In the genomic region with DNA sequence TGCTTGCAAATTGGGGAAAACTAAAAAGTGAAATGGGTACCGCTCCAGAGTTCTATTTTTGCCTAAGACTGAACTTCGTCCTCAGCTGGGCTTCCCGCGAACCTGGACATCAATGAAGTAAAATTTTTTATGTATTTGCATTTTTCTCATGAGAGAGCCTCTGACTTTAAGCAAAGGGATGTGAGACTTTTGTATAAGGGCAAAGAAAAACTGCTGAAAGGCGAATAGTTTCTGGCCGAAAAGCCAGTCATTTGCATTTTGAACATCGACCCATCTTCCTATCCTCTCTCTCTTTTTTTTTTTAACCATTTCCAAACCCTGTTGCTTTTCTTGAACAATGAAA, we compare ENCODE assay signal across 8 cellular contexts. TPM values are rescaled to one million over a fixed set of nuclear protein-coding genes. Genes with fewer than 3 reads are reported as not detected.
DNase-seq lines count a peak whose midpoint lies in the region; ATAC-seq, FAIRE-seq and TF ChIP-seq lines count a peak whose summit lies in the region.

No MANE protein-coding gene starts in this region.

- no peaks in the 10 kb centered on the region for H3K27me3 ChIP-seq in GM12878 (replicated peaks in 1 of 2; ENCODE audit: control insufficient read depth in 2 of 2, insufficient read depth in 2 of 2, low read length in 1 of 2)

- H3K9me3 Mint-ChIP-seq in Calu3 (ENCODE audit: low read depth, unreplicated experiment): no peaks in the 10 kb centered on the region

- H3K27ac Mint-ChIP-seq in Calu3 (ENCODE audit: unreplicated experiment): peak overlapping the region; percentile 33

- peaks cover 28% of the 10 kb centered on the region for H3K79me2 ChIP-seq in GM12878 (ENCODE audit: control insufficient read depth, insufficient read depth, low read length)

- peaks cover 14% of the 10 kb centered on the region for H3K36me3 Mint-ChIP-seq in Calu3 (ENCODE audit: insufficient read depth, unreplicated experiment)

- POLR2A ChIA-PET in GM12878 (lab: Charles Lee): interaction anchor here (1.4 kb wide), 1 partner anchor 17 kb away, joined by 3 read pairs; no protein-coding TSS in a partner anchor

- DNase-seq in Calu3: no peak
- DNase-seq in GM12878 (ENCODE audit: low read depth, low spot score): no peak
- no peak for DNase-seq in mucosa of descending colon
- no peak for DNase-seq in NCI-H1417 treated with DMSO at 0.1 percent for 48 hours (lab: John Stamatoyannopoulos, UW)
- DNase-seq in NCI-H774 (lab: John Stamatoyannopoulos, UW): no peak
- no peak for DNase-seq in NCI-H226

- H4K20me1 ChIP-seq in GM12878 (ENCODE audit: control insufficient read depth, insufficient read depth): no peaks in the 10 kb centered on the region

- SMC1A ChIA-PET in GM12878 (lab: Charles Lee; ENCODE audit: uncharacterized antibody, unreplicated experiment): interaction anchor here (0.6 to 4.5 kb wide), 6 partner anchors 9 to 369 kb away, joined by 3 to 28 read pairs (median 4); a partner anchor contains a TSS

- peak overlapping the region; percentile 76 for H3K27ac ChIP-seq in GM12878 (ENCODE audit: control insufficient read depth, insufficient read depth)

- no TSS peak for BruUV-seq in Calu3 (replicated peaks; lab: Mats Ljungman, UMichigan)
- no TSS peak for BruUV-seq in GM12878 (replicated peaks; lab: Mats Ljungman, UMichigan)

- peak overlapping the region; percentile 71 for H3K4me3 ChIP-seq in GM12878
- H3K4me3 ChIP-seq in mucosa of descending colon: peak overlapping the region; percentile 73

- ATAC-seq in HG02852 (IDR thresholded peaks at IDR 0.05; ENCODE audit: unreplicated experiment): peak; percentile 25
- no peak for ATAC-seq in GM12878
- no peak for ATAC-seq in mucosa of descending colon
- no peak for ATAC-seq in GM18907 (IDR thresholded peaks at IDR 0.05; ENCODE audit: unreplicated experiment)

- H3K9me3 ChIP-seq in GM12878 (replicated peaks; ENCODE audit: control insufficient read depth, insufficient read depth, low read length) (no peaks in the 10 kb centered on the region), mucosa of descending colon (no peaks in the 10 kb centered on the region)

- no peak for TF ChIP-seq POLR2A in GM12878 (IDR thresholded peaks at IDR 0.05; ENCODE audit: low read depth, low read length)

- peak overlapping the region; percentile 91 for H3K4me2 ChIP-seq in GM12878 (ENCODE audit: control insufficient read depth, insufficient read depth)

- intact Hi-C loops in Calu3 (cut with micrococcal nuclease; ENCODE audit: unreplicated experiment): loop anchor here (1.0 kb wide), 1 partner anchor 109 kb away; no protein-coding TSS in a partner anchor
- intact Hi-C loops in GM12878 (cut with micrococcal nuclease; ENCODE audit: unreplicated experiment): loop anchor here (1.0 kb wide), 2 partner anchors 46 to 109 kb away; a partner anchor contains a TSS
- intact Hi-C loops in mucosa of descending colon (cut with DNase I, micrococcal nuclease): no loop called here

- in situ Hi-C loops in GM12878 (cut with MboI): loop anchor here (5.0 to 25.0 kb wide), 2 partner anchors 109 to 864 kb away; no protein-coding TSS in a partner anchor

- no peak for TF ChIP-seq EP300 in GM12878 (IDR thresholded peaks at IDR 0.05; ENCODE audit: borderline replicate concordance in 1 of 2, control insufficient read depth in 1 of 2, low read depth in 2 of 2, low read length in 2 of 2)

- H3K36me3 ChIP-seq in GM12878 (ENCODE audit: control insufficient read depth in 2 of 2, insufficient read depth in 2 of 2, low read length in 1 of 2) (peaks cover 0 to 12% of the 10 kb centered on the region in 2 experiments; a peak in 3 of 4 replicates), mucosa of descending colon (ENCODE audit: low read depth) (peaks cover 6% of the 10 kb centered on the region)

- 3% methylated on average over 7 of the region's 7 CpGs for whole genome bisulfite sequencing in GM12878 (ENCODE audit: insufficient coverage, insufficient replicate concordance, low lambda C conversion rate, missing lambda C conversion rate)

- no peaks in the 10 kb centered on the region for H3K27me3 Mint-ChIP-seq in Calu3 (ENCODE audit: unreplicated experiment)

- H2AFZ ChIP-seq in GM12878 (ENCODE audit: control insufficient read depth, low read depth, low read length): no peak overlapping the region; the same call in 1 of the 2 replicates

- H3K4me3 Mint-ChIP-seq in Calu3 (ENCODE audit: low read depth, unreplicated experiment): peak overlapping the region; percentile 73

- CTCF ChIA-PET in Calu3 (lab: Charles Lee): no interaction called here
- CTCF ChIA-PET in GM12878 (lab: Yijun Ruan, JAX): interaction anchor here (1.0 to 6.1 kb wide), 5 partner anchors 17 to 111 kb away, joined by 3 to 39 read pairs (median 4); no protein-coding TSS in a partner anchor

- H3K4me1 ChIP-seq in GM12878 (ENCODE audit: control insufficient read depth, insufficient read depth, low read length): peaks cover 3% of the 10 kb centered on the region; the same call in 1 of the 2 replicates
- H3K4me1 ChIP-seq in mucosa of descending colon (ENCODE audit: low read depth): peaks cover 9% of the 10 kb centered on the region

- no peaks in the 10 kb centered on the region for H3K4me1 Mint-ChIP-seq in Calu3 (ENCODE audit: low read depth, unreplicated experiment)

- H3K9ac ChIP-seq in GM12878 (ENCODE audit: control insufficient read depth, insufficient read depth, low read length): peak overlapping the region; percentile 82

- RAD21 ChIA-PET in GM12878 (lab: Charles Lee; ENCODE audit: unreplicated experiment): interaction anchor here (1.5 to 2.6 kb wide), 2 partner anchors 20 to 109 kb away, joined by 5 to 14 read pairs; no protein-coding TSS in a partner anchor

- FAIRE-seq in GM12878 (lab: Jason Lieb, UNC): peak; percentile 74

- no peak for TF ChIP-seq CTCF in Calu3 (IDR thresholded peaks at IDR 0.05; ENCODE audit: unreplicated experiment)
- TF ChIP-seq CTCF in GM12878 (IDR thresholded peaks at IDR 0.05 in 2 of 3, conservative IDR thresholded peaks at IDR 0.05 in 1 of 3; ENCODE audit: control insufficient read depth in 2 of 3, extremely low read depth in 1 of 3, insufficient read depth in 1 of 3, low read depth in 3 of 3, low read length in 3 of 3): no peak
- TF ChIP-seq CTCF in mucosa of descending colon (IDR thresholded peaks at IDR 0.05): no peak

- no peak for TF ChIP-seq RAD21 in GM12878 (IDR thresholded peaks at IDR 0.05; ENCODE audit: insufficient read depth, low read depth, low read length)

RNA-seq across cellular contexts. Expression of a gene that starts 0.6 kb away (rescaled TPM):
- total RNA-seq in Calu3 (2022): 34.2 and 34.4 TPM in 2 replicates
- total RNA-seq in GM12878 (2013; cell fraction: nucleolus; rRNA removed): 83.0 and 83.6 TPM in 2 replicates
- total RNA-seq in GM12878 (2014; rRNA removed): 70.3 and 83.1 TPM in 2 replicates
- total RNA-seq in GM12878 (2014; rRNA removed; fragmentation: Illumina TruSeq; extraction: Trizol): 91.0 and 93.3 TPM in 2 replicates
- 80.6 and 84.1 TPM in 2 replicates for total RNA-seq in GM12878 (2021)
- 90.3 TPM for polyA plus RNA-seq in GM12878 (2011; ENCODE audit: low read depth)
- 136 and 199 TPM in 2 replicates for polyA plus RNA-seq in GM12878 (2011; rRNA removed)
- 79.6 and 91.2 TPM in 2 replicates for polyA plus RNA-seq in GM12878 (2011; cell fraction: cytosol; rRNA removed)
- 96.2 and 103 TPM in 2 replicates for polyA plus RNA-seq in GM12878 (2011; cell fraction: nucleus; rRNA removed)
- 93.5 and 112 TPM in 2 replicates for polyA plus RNA-seq in GM12878 (2012)
- polyA plus RNA-seq in GM12878 (2014; fragmentation: Illumina TruSeq; extraction: Trizol): 101 and 140 TPM in 2 replicates
- 100 to 1,000 TPM; 150 to 163 TPM for polyA plus RNA-seq in GM12878 (2014; fragmentation: Nextera tagmentation; extraction: Ambion mirVana)
- polyA plus RNA-seq in GM12878 (2014; rRNA removed): 70.2 and 81.1 TPM in 2 replicates
- polyA plus RNA-seq in GM12878 (2016; fragmentation: Nextera tagmentation; extraction: Ambion mirVana): 100 to 1,000 TPM; 103 to 105 TPM
- 58.6 and 65.3 TPM in 2 replicates for polyA minus RNA-seq in GM12878 (2011; rRNA and poly(A)+ RNA removed)
- polyA minus RNA-seq in GM12878 (2011; cell fraction: cytosol; rRNA and poly(A)+ RNA removed): 18.6 and 28.2 TPM in 2 replicates
- 24.3 and 33.5 TPM in 2 replicates for polyA minus RNA-seq in GM12878 (2011; cell fraction: nucleus; rRNA and poly(A)+ RNA removed)
- total RNA-seq in mucosa of descending colon: 10 to 100 TPM; 60.8 to 65.2 (median 63.2) TPM

RNA-seq across cellular contexts. Expression of a gene that starts 46.8 kb away (rescaled TPM):
- total RNA-seq in Calu3 (2022): 33.3 and 33.8 TPM in 2 replicates
- total RNA-seq in GM12878 (2013; cell fraction: nucleolus; rRNA removed): 57.8 and 66.4 TPM in 2 replicates
- total RNA-seq in GM12878 (2014; rRNA removed): 22.9 and 23.7 TPM in 2 replicates
- total RNA-seq in GM12878 (2014; rRNA removed; fragmentation: Illumina TruSeq; extraction: Trizol): 50.4 and 53.8 TPM in 2 replicates
- 32.4 and 34.2 TPM in 2 replicates for total RNA-seq in GM12878 (2021)
- 17.4 TPM for polyA plus RNA-seq in GM12878 (2011; ENCODE audit: low read depth)
- polyA plus RNA-seq in GM12878 (2011; rRNA removed): 25.7 and 38.3 TPM in 2 replicates
- polyA plus RNA-seq in GM12878 (2011; cell fraction: cytosol; rRNA removed): 7.5 and 9.6 TPM in 2 replicates
- 35.5 and 39.8 TPM in 2 replicates for polyA plus RNA-seq in GM12878 (2011; cell fraction: nucleus; rRNA removed)
- 26.1 and 26.3 TPM in 2 replicates for polyA plus RNA-seq in GM12878 (2012)
- 54.4 and 77.7 TPM in 2 replicates for polyA plus RNA-seq in GM12878 (2014; fragmentation: Illumina TruSeq; extraction: Trizol)
- 10 to 100 TPM; 18.2 to 26.8 TPM for polyA plus RNA-seq in GM12878 (2014; fragmentation: Nextera tagmentation; extraction: Ambion mirVana)
- polyA plus RNA-seq in GM12878 (2014; rRNA removed): 25.2 and 27.0 TPM in 2 replicates
- polyA plus RNA-seq in GM12878 (2016; fragmentation: Nextera tagmentation; extraction: Ambion mirVana): 10 to 100 TPM; 60.3 to 63.1 TPM
- polyA minus RNA-seq in GM12878 (2011; rRNA and poly(A)+ RNA removed): 6.7 and 11.0 TPM in 2 replicates
- 6.4 and 6.7 TPM in 2 replicates for polyA minus RNA-seq in GM12878 (2011; cell fraction: cytosol; rRNA and poly(A)+ RNA removed)
- 15.4 and 27.6 TPM in 2 replicates for polyA minus RNA-seq in GM12878 (2011; cell fraction: nucleus; rRNA and poly(A)+ RNA removed)
- total RNA-seq in mucosa of descending colon: 10 to 100 TPM; 15.0 to 21.3 (median 16.4) TPM

RNA-seq across cellular contexts. Expression of a gene that starts 49.6 kb away (rescaled TPM):
- total RNA-seq in Calu3 (2022) (105 and 114 TPM in 2 replicates), GM12878 (2014; rRNA removed) (117 and 148 TPM in 2 replicates), GM12878 (2014; rRNA removed; fragmentation: Illumina TruSeq; extraction: Trizol) (191 and 201 TPM in 2 replicates), GM12878 (2021) (125 and 129 TPM in 2 replicates), mucosa of descending colon (10 to 100 TPM; 47.9 to 85.8 (median 74.0) TPM)
- 33.1 and 40.9 TPM in 2 replicates for total RNA-seq in GM12878 (2013; cell fraction: nucleolus; rRNA removed)
- polyA plus RNA-seq in GM12878 (2011; ENCODE audit: low read depth): 83.2 TPM
- polyA plus RNA-seq in GM12878 (2011; rRNA removed) (202 and 260 TPM in 2 replicates), GM12878 (2014; fragmentation: Illumina TruSeq; extraction: Trizol) (238 and 295 TPM in 2 replicates), GM12878 (2014; fragmentation: Nextera tagmentation; extraction: Ambion mirVana) (100 to 1,000 TPM; 330 to 347 TPM), GM12878 (2014; rRNA removed) (124 and 143 TPM in 2 replicates), GM12878 (2016; fragmentation: Nextera tagmentation; extraction: Ambion mirVana) (100 to 1,000 TPM; 247 to 255 TPM)
- 97.4 and 110 TPM in 2 replicates for polyA plus RNA-seq in GM12878 (2011; cell fraction: cytosol; rRNA removed)
- polyA plus RNA-seq in GM12878 (2011; cell fraction: nucleus; rRNA removed): 87.3 and 124 TPM in 2 replicates
- 108 and 122 TPM in 2 replicates for polyA plus RNA-seq in GM12878 (2012)
- polyA minus RNA-seq in GM12878 (2011; rRNA and poly(A)+ RNA removed): 82.9 and 111 TPM in 2 replicates
- polyA minus RNA-seq in GM12878 (2011; cell fraction: cytosol; rRNA and poly(A)+ RNA removed): 33.4 and 43.0 TPM in 2 replicates
- polyA minus RNA-seq in GM12878 (2011; cell fraction: nucleus; rRNA and poly(A)+ RNA removed): 12.8 and 20.2 TPM in 2 replicates

Comparison
In these comparisons a context has a peak if more than half of its experiments do, and no peak if none do; other contexts are left out.
1. intact Hi-C loops: an anchor here in Calu3 (1.0 kb wide) and GM12878 (1.0 kb wide); none called in mucosa of descending colon.